ENCODE assay signal across 1 cellular context in genomic region chr15:39807791-39808190, GRCh38.
A peak's percentile ranks its signal among the peaks of the same experiment; 100 is the strongest.
TF ChIP-seq lines count a peak whose summit lies in the region.

No MANE protein-coding gene starts in this region.

TF ChIP-seq in K562, 482 proteins besides CTCF, POLR2A, EP300 and RAD21 (continued from another document):
- TF ChIP-seq PREB (CRISPR knock-in tag; IDR thresholded peaks at IDR 0.05) (no peak), ATF3 (IDR thresholded peaks at IDR 0.05) (peak; percentile 54; the same call in 1 of the 2 replicates), ATF3 (CRISPR knock-in tag; conservative IDR thresholded peaks at IDR 0.05) (no peak), HSF4 (CRISPR knock-in tag; IDR thresholded peaks at IDR 0.05; ENCODE audit: borderline replicate concordance) (no peak), KLF16 (IDR thresholded peaks at IDR 0.05) (no peak), CAMTA2 (CRISPR knock-in tag; conservative IDR thresholded peaks at IDR 0.05) (no peak), DIDO1 (tag; IDR thresholded peaks at IDR 0.05; ENCODE audit: low read depth) (no peak), CCAR2 (IDR thresholded peaks at IDR 0.05; ENCODE audit: low read depth, low read length) (no peak), ZNF586 (CRISPR knock-in tag; conservative IDR thresholded peaks at IDR 0.05) (no peak), PHF8 (IDR thresholded peaks at IDR 0.05; ENCODE audit: borderline replicate concordance, low read length) (no peak), CEBPG (CRISPR knock-in tag; IDR thresholded peaks at IDR 0.05) (0 out of 2 replicates have a peak, but pooled peaks have one; percentile 25), CEBPG (tag; conservative IDR thresholded peaks at IDR 0.05 in 1 of 2, IDR thresholded peaks at IDR 0.05 in 1 of 2) (peak; percentile 56 to 83), RBM17 (IDR thresholded peaks at IDR 0.05; ENCODE audit: borderline replicate concordance, low read depth, low read length) (no peak), CBX1 (IDR thresholded peaks at IDR 0.05; ENCODE audit: low read depth) (no peak), HNRNPUL1 (IDR thresholded peaks at IDR 0.05; ENCODE audit: low read length) (no peak), DDX20 (tag; IDR thresholded peaks at IDR 0.05; ENCODE audit: low read depth) (no peak), GABPA (tag; conservative IDR thresholded peaks at IDR 0.05; ENCODE audit: low read depth) (peak; percentile 35; the same call in 1 of the 2 replicates), ILF3 (IDR thresholded peaks at IDR 0.05; ENCODE audit: borderline replicate concordance) (no peak), HDAC8 (tag; IDR thresholded peaks at IDR 0.05) (no peak), PTBP1 (IDR thresholded peaks at IDR 0.05; ENCODE audit: low read depth, low read length) (no peak), MEIS2 (IDR thresholded peaks at IDR 0.05; ENCODE audit: partially characterized antibody) (peak; percentile 1), ZKSCAN1 (IDR thresholded peaks at IDR 0.05; ENCODE audit: low read depth, low read length) (no peak), STAT6 (CRISPR knock-in tag; IDR thresholded peaks at IDR 0.05) (no peak), CC2D1A (IDR thresholded peaks at IDR 0.05) (no peak), TBL1XR1 (IDR thresholded peaks at IDR 0.05; ENCODE audit: low read length in 2 of 2) (no peak), ZNF384 (IDR thresholded peaks at IDR 0.05; ENCODE audit: low read depth, low read length) (no peak), MBD1 (CRISPR knock-in tag; IDR thresholded peaks at IDR 0.05) (no peak), ATF7 (IDR thresholded peaks at IDR 0.05) (no peak), ZFP30 (CRISPR knock-in tag; IDR thresholded peaks at IDR 0.05; ENCODE audit: borderline replicate concordance) (no peak), RFX1 (IDR thresholded peaks at IDR 0.05) (no peak)
- TF ChIP-seq, protein P1, sequence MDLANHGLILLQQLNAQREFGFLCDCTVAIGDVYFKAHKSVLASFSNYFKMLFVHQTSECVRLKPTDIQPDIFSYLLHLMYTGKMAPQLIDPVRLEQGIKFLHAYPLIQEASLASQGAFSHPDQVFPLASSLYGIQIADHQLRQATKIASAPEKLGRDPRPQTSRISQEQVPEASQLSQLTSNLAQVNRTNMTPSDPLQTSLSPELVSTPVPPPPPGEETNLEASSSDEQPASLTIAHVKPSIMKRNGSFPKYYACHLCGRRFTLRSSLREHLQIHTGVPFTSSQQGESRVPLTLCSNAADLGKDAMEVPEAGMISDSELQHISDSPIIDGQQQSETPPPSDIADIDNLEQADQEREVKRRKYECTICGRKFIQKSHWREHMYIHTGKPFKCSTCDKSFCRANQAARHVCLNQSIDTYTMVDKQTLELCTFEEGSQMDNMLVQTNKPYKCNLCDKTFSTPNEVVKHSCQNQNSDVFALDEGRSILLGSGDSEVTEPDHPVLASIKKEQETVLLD (IDR thresholded peaks at IDR 0.05): no peak
- TF ChIP-seq, protein P2, sequence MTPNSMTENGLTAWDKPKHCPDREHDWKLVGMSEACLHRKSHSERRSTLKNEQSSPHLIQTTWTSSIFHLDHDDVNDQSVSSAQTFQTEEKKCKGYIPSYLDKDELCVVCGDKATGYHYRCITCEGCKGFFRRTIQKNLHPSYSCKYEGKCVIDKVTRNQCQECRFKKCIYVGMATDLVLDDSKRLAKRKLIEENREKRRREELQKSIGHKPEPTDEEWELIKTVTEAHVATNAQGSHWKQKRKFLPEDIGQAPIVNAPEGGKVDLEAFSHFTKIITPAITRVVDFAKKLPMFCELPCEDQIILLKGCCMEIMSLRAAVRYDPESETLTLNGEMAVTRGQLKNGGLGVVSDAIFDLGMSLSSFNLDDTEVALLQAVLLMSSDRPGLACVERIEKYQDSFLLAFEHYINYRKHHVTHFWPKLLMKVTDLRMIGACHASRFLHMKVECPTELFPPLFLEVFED (CRISPR knock-in tag; conservative IDR thresholded peaks at IDR 0.05): no peak
- TF ChIP-seq, protein P3, sequence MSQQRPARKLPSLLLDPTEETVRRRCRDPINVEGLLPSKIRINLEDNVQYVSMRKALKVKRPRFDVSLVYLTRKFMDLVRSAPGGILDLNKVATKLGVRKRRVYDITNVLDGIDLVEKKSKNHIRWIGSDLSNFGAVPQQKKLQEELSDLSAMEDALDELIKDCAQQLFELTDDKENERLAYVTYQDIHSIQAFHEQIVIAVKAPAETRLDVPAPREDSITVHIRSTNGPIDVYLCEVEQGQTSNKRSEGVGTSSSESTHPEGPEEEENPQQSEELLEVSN (IDR thresholded peaks at IDR 0.05; ENCODE audit: borderline replicate concordance in 1 of 2, extremely low read depth in 1 of 2, insufficient read depth in 1 of 2, insufficient read length in 1 of 2, low read depth in 1 of 2, low read length in 1 of 2, poor library complexity in 1 of 2, severe bottlenecking in 1 of 2): no peak
- TF ChIP-seq, protein P4, sequence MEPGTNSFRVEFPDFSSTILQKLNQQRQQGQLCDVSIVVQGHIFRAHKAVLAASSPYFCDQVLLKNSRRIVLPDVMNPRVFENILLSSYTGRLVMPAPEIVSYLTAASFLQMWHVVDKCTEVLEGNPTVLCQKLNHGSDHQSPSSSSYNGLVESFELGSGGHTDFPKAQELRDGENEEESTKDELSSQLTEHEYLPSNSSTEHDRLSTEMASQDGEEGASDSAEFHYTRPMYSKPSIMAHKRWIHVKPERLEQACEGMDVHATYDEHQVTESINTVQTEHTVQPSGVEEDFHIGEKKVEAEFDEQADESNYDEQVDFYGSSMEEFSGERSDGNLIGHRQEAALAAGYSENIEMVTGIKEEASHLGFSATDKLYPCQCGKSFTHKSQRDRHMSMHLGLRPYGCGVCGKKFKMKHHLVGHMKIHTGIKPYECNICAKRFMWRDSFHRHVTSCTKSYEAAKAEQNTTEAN (CRISPR knock-in tag; IDR thresholded peaks at IDR 0.05): no peak
- TF ChIP-seq, protein P5, sequence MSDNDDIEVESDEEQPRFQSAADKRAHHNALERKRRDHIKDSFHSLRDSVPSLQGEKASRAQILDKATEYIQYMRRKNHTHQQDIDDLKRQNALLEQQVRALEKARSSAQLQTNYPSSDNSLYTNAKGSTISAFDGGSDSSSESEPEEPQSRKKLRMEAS (CRISPR knock-in tag; IDR thresholded peaks at IDR 0.05): no peak
- TF ChIP-seq, protein P6, sequence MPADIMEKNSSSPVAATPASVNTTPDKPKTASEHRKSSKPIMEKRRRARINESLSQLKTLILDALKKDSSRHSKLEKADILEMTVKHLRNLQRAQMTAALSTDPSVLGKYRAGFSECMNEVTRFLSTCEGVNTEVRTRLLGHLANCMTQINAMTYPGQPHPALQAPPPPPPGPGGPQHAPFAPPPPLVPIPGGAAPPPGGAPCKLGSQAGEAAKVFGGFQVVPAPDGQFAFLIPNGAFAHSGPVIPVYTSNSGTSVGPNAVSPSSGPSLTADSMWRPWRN (IDR thresholded peaks at IDR 0.05; ENCODE audit: low read depth): no peak
- TF ChIP-seq, protein P7, sequence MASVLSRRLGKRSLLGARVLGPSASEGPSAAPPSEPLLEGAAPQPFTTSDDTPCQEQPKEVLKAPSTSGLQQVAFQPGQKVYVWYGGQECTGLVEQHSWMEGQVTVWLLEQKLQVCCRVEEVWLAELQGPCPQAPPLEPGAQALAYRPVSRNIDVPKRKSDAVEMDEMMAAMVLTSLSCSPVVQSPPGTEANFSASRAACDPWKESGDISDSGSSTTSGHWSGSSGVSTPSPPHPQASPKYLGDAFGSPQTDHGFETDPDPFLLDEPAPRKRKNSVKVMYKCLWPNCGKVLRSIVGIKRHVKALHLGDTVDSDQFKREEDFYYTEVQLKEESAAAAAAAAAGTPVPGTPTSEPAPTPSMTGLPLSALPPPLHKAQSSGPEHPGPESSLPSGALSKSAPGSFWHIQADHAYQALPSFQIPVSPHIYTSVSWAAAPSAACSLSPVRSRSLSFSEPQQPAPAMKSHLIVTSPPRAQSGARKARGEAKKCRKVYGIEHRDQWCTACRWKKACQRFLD (CRISPR knock-in tag; IDR thresholded peaks at IDR 0.05): no peak
- TF ChIP-seq, protein P8, sequence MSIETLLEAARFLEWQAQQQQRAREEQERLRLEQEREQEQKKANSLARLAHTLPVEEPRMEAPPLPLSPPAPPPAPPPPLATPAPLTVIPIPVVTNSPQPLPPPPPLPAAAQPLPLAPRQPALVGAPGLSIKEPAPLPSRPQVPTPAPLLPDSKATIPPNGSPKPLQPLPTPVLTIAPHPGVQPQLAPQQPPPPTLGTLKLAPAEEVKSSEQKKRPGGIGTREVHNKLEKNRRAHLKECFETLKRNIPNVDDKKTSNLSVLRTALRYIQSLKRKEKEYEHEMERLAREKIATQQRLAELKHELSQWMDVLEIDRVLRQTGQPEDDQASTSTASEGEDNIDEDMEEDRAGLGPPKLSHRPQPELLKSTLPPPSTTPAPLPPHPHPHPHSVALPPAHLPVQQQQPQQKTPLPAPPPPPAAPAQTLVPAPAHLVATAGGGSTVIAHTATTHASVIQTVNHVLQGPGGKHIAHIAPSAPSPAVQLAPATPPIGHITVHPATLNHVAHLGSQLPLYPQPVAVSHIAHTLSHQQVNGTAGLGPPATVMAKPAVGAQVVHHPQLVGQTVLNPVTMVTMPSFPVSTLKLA (conservative IDR thresholded peaks at IDR 0.05): no peak
